Comparison of ENCODE assay signal across 20 cellular contexts in genomic region chr13:73070451-73070850, GRCh38.
"Had no signal": no experiment of that assay in that cellular context is flagged by ENCODE, and none has a peak within 500 bp of the region (broad histone marks: within the 10 kb centered on the region; RNA-seq: fewer than 3 reads in every experiment).

No MANE protein-coding gene starts in this region.

- DNase-seq: activated CD4-positive, CD25-positive, alpha-beta regulatory T cell treated with anti-CD3 and anti-CD28 coated beads, Interleukin-2, amount 50 U/mL, for 72 hours; activated naive CD4-positive, alpha-beta T cell treated with Interleukin-2 at 50 U/mL for 16 hours; activated naive CD8-positive, alpha-beta T cell treated with anti-CD3 and anti-CD28 coated beads, Interleukin-2, amount 50 U/mL, for 24 hours; activated T-cell treated with anti-CD3 and anti-CD28 coated beads for 4 hours; aorta; cerebellar nuclear complex; dermis blood vessel endothelial cell; immature natural killer cell; left cardiac atrium; lower lobe of right lung; natural killer cell; nucleus accumbens; posterior cingulate gyrus; right cardiac atrium; stimulated activated CD4-positive, alpha-beta T cell treated with anti-CD3 and anti-CD28 coated beads, Interleukin-4, amount 100 ng/mL, for 4 hours; stimulated activated CD8-positive, alpha-beta memory T cell treated with anti-CD3 and anti-CD28 coated beads, Interleukin-4, amount 100 ng/mL, for 48 hours; stimulated activated naive CD8-positive, alpha-beta T cell treated with anti-CD3 and anti-CD28 coated beads, Interleukin-15, Interleukin-2, amounts not matched to agents 100 U/mL and 50 U/mL, for 24 hours had no signal

- H3K9me3 ChIP-seq: esophagus muscularis mucosa, lower lobe of right lung had no signal

- H3K4me3 ChIP-seq: esophagus muscularis mucosa, lower lobe of right lung, SK-N-MC had no signal

- H3K27ac ChIP-seq: esophagus muscularis mucosa, lower lobe of right lung had no signal

- H3K4me1 Mint-ChIP-seq: immature natural killer cell, natural killer cell had no signal

- ATAC-seq: activated naive CD8-positive, alpha-beta T cell treated with anti-CD3 and anti-CD28 coated beads, Interleukin-2, amount 50 U/mL, for 24 hours; left cardiac atrium; lower lobe of right lung; natural killer cell; right cardiac atrium; stimulated activated naive CD8-positive, alpha-beta T cell treated with anti-CD3 and anti-CD28 coated beads, Interleukin-15, Interleukin-2, amounts not matched to agents 100 U/mL and 50 U/mL, for 24 hours had no signal

- H3K9me3 Mint-ChIP-seq: activated naive CD8-positive, alpha-beta T cell treated with anti-CD3 and anti-CD28 coated beads, Interleukin-2, amount 50 U/mL, for 24 hours; immature natural killer cell; natural killer cell had no signal

- H3K4me1 ChIP-seq: esophagus muscularis mucosa, lower lobe of right lung had no signal

- H3K36me3 Mint-ChIP-seq: natural killer cell had no signal

- H3K27me3 Mint-ChIP-seq: activated naive CD8-positive, alpha-beta T cell treated with anti-CD3 and anti-CD28 coated beads, Interleukin-2, amount 50 U/mL, for 24 hours had no signal

- H3K4me3 Mint-ChIP-seq: activated naive CD8-positive, alpha-beta T cell treated with anti-CD3 and anti-CD28 coated beads, Interleukin-2, amount 50 U/mL, for 24 hours; immature natural killer cell; natural killer cell had no signal

- H3K27ac Mint-ChIP-seq: activated naive CD8-positive, alpha-beta T cell treated with anti-CD3 and anti-CD28 coated beads, Interleukin-2, amount 50 U/mL, for 24 hours; immature natural killer cell; natural killer cell had no signal

- H3K27me3 ChIP-seq: esophagus muscularis mucosa had no signal

- FAIRE-seq: urothelium cell line had no signal
